Comparison of ENCODE assay signal across 7 cellular contexts in genomic region chr2:34178482-34178881, GRCh38.
"Had no signal": no experiment of that assay in that cellular context is flagged by ENCODE, and none has a peak within 500 bp of the region (broad histone marks: within the 10 kb centered on the region; RNA-seq: fewer than 3 reads in every experiment).

No MANE protein-coding gene starts in this region.

- H2AFZ ChIP-seq: GM23338 had no signal

- ATAC-seq: GM23338 had no signal

- DNase-seq: H9, HCEC 1CT, KBM-7 had no signal

- H3K4me2 ChIP-seq: GM23338 had no signal

- FAIRE-seq: H1, H54, HTR-8/SVneo had no signal

- H3K4me3 ChIP-seq: GM23338 had no signal
